ENCODE assay signal across 2 cellular contexts in genomic region chr11:101362643-101363042, GRCh38.
TF ChIP-seq lines count a peak whose summit lies in the region.

No MANE protein-coding gene starts in this region.

TF ChIP-seq in HepG2, 621 proteins besides CTCF, POLR2A, EP300 and RAD21 (continued from another document):
- TF ChIP-seq MAFK (conservative IDR thresholded peaks at IDR 0.05 in 1 of 2, IDR thresholded peaks at IDR 0.05 in 1 of 2; ENCODE audit: low read length in 2 of 2) (peak; percentile 92 to 97), NFE2L2 (IDR thresholded peaks at IDR 0.05; ENCODE audit: low read length) (peak; percentile 81)

TF ChIP-seq in K562, 482 proteins besides CTCF, POLR2A, EP300 and RAD21 (continued from another document):
- TF ChIP-seq, protein P1, sequence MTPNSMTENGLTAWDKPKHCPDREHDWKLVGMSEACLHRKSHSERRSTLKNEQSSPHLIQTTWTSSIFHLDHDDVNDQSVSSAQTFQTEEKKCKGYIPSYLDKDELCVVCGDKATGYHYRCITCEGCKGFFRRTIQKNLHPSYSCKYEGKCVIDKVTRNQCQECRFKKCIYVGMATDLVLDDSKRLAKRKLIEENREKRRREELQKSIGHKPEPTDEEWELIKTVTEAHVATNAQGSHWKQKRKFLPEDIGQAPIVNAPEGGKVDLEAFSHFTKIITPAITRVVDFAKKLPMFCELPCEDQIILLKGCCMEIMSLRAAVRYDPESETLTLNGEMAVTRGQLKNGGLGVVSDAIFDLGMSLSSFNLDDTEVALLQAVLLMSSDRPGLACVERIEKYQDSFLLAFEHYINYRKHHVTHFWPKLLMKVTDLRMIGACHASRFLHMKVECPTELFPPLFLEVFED (CRISPR knock-in tag; conservative IDR thresholded peaks at IDR 0.05), result no peak
- TF ChIP-seq NFE2 (IDR thresholded peaks at IDR 0.05; ENCODE audit: low read depth) (peak; percentile 38; the same call in 1 of the 2 replicates), ZKSCAN8 (CRISPR knock-in tag; IDR thresholded peaks at IDR 0.05) (no peak), C11orf30 (IDR thresholded peaks at IDR 0.05; ENCODE audit: low read depth) (peak; percentile 40; the same call in 1 of the 2 replicates), ZC3H8 (IDR thresholded peaks at IDR 0.05) (no peak), MAFK (IDR thresholded peaks at IDR 0.05; ENCODE audit: low read length) (peak; percentile 88), MAFG (tag; conservative IDR thresholded peaks at IDR 0.05) (peak; percentile 74), FOXM1 (IDR thresholded peaks at IDR 0.05; ENCODE audit: low read depth) (no peak), FOXM1 (CRISPR knock-in tag; IDR thresholded peaks at IDR 0.05; ENCODE audit: low read depth) (no peak), ZNF224 (CRISPR knock-in tag; IDR thresholded peaks at IDR 0.05) (no peak)
